2 cellular contexts compared by ENCODE assay signal in the genomic region with DNA sequence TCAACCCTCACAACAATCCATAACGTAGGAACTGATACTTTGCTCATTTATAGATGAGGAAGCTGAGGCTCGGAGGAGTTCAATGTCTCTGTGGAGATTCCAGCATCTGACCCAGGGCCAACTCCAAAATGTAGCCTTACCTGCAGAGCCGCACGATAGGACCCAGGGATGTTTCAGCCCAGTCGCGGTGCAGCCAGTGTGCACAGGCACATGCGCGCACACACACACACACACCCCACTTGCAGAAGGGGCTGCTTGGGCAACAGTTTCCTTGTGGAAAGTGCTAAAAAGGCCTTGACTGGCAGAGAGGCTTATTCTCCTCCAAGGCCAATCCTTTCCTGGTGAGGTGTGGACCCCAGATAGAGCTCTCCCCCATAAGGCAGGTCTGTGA.
TF ChIP-seq lines count a peak whose summit lies in the region.

No MANE protein-coding gene starts in this region.

TF ChIP-seq in IMR-90, 13 proteins besides CTCF, POLR2A, EP300 and RAD21:
- TF ChIP-seq MAFK (IDR thresholded peaks at IDR 0.05; ENCODE audit: low read depth, low read length) (no peak), NFE2L2 (IDR thresholded peaks at IDR 0.05; ENCODE audit: low read depth, low read length) (no peak), SMC3 (IDR thresholded peaks at IDR 0.05; ENCODE audit: low read depth, low read length) (no peak), FOS (IDR thresholded peaks at IDR 0.05; ENCODE audit: low read depth, low read length) (no peak)
TF ChIP-seq in IMR-90: peak in this region for 0.

TF ChIP-seq in H1, 55 proteins besides CTCF, POLR2A, EP300 and RAD21:
- TF ChIP-seq, protein P1, sequence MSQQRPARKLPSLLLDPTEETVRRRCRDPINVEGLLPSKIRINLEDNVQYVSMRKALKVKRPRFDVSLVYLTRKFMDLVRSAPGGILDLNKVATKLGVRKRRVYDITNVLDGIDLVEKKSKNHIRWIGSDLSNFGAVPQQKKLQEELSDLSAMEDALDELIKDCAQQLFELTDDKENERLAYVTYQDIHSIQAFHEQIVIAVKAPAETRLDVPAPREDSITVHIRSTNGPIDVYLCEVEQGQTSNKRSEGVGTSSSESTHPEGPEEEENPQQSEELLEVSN (IDR thresholded peaks at IDR 0.05) = no peak
- no peak for TF ChIP-seq GABPA (IDR thresholded peaks at IDR 0.05; ENCODE audit: borderline replicate concordance, insufficient read depth, low read length)
- no peak for TF ChIP-seq CTBP2 (IDR thresholded peaks at IDR 0.05; ENCODE audit: borderline replicate concordance, insufficient read depth, insufficient read length, low read length)
- no peak for TF ChIP-seq SUZ12 (IDR thresholded peaks at IDR 0.05; ENCODE audit: low read length)
- no peak for TF ChIP-seq BACH1 (IDR thresholded peaks at IDR 0.05; ENCODE audit: low read length)
